In the genomic region with DNA sequence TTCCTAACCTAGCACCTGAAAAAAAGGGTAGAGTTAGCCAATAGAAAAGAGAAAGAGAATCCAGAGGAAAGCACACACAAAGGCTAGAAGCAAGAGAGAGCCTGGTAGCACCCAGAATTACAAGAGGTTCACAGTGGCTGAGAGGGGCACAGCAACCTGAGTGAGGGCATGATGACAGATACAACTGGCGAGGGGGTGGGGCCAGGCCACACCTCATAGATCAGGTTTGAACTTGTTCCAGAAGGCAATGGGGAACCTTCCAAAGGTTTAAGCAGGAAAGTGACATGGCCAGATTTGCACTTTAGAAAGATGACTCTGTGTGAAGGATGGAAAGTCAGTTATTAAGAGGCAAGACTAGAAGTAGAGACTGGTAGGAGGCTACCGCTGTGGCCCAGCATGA, we compare ENCODE assay signal across 21 cellular contexts.
"Had no signal": no experiment of that assay in that cellular context is flagged by ENCODE, and none has a peak within 500 bp of the region (broad histone marks: within the 10 kb centered on the region; RNA-seq: fewer than 3 reads in every experiment).

No MANE protein-coding gene starts in this region.

- H3K4me3 Mint-ChIP-seq: activated CD4-positive, alpha-beta T cell treated with anti-CD3 and anti-CD28 coated beads for 36 hours; activated CD8-positive, alpha-beta memory T cell treated with anti-CD3 and anti-CD28 coated beads, Interleukin-2, amount 10 ng/mL, durations not matched to agents 7 days and 5 days; activated CD8-positive, alpha-beta T cell treated with anti-CD3 and anti-CD28 coated beads, Interleukin-2, amount 10 ng/mL, durations not matched to agents 7 days and 5 days; activated naive CD4-positive, alpha-beta T cell treated with anti-CD3 and anti-CD28 coated beads, Interleukin-2, amount 50 U/mL, for 24 hours; activated naive CD8-positive, alpha-beta T cell treated with anti-CD3 and anti-CD28 coated beads, Interleukin-2, amount 50 U/mL, for 24 hours; naive thymus-derived CD4-positive, alpha-beta T cell; stimulated activated naive B cell treated with anti-CD40 and anti-IgM and Interleukin-4, amounts not matched to agents 10 μg/mL and 1 μg/mL and 100 μg/mL, for 72 hours had no signal

- H3K9me3 Mint-ChIP-seq: activated naive CD4-positive, alpha-beta T cell treated with anti-CD3 and anti-CD28 coated beads, Interleukin-2, amount 50 U/mL, for 24 hours; activated naive CD8-positive, alpha-beta T cell treated with anti-CD3 and anti-CD28 coated beads, Interleukin-2, amount 50 U/mL, for 24 hours; activated T-helper 2 cell treated with anti-CD3 and anti-CD28 coated beads, Interferon-gamma antibody, Interleukin-2, Interleukin-4, amounts not matched to agents 10 μg/mL and 5 μg/mL and 100 μg/mL, durations not matched to agents 14 hours and 24 hours and 36 hours; naive thymus-derived CD4-positive, alpha-beta T cell; stimulated activated naive B cell treated with anti-CD40 and anti-IgM and Interleukin-4, amounts not matched to agents 10 μg/mL and 1 μg/mL and 100 μg/mL, for 72 hours had no signal

- H3K36me3 Mint-ChIP-seq: activated CD8-positive, alpha-beta memory T cell treated with anti-CD3 and anti-CD28 coated beads, Interleukin-2, amount 10 ng/mL, durations not matched to agents 7 days and 5 days; activated naive CD4-positive, alpha-beta T cell treated with anti-CD3 and anti-CD28 coated beads, Interleukin-2, amount 50 U/mL, for 24 hours; naive thymus-derived CD4-positive, alpha-beta T cell; stimulated activated naive B cell treated with anti-CD40 and anti-IgM and Interleukin-4, amounts not matched to agents 10 μg/mL and 1 μg/mL and 100 μg/mL, for 72 hours had no signal

- H3K27ac Mint-ChIP-seq: activated CD4-positive, alpha-beta T cell treated with anti-CD3 and anti-CD28 coated beads for 36 hours; activated CD8-positive, alpha-beta memory T cell treated with anti-CD3 and anti-CD28 coated beads, Interleukin-2, amount 10 ng/mL, durations not matched to agents 7 days and 5 days; activated CD8-positive, alpha-beta T cell treated with anti-CD3 and anti-CD28 coated beads, Interleukin-2, amount 10 ng/mL, durations not matched to agents 7 days and 5 days; activated naive CD4-positive, alpha-beta T cell treated with anti-CD3 and anti-CD28 coated beads, Interleukin-2, amount 50 U/mL, for 24 hours; activated naive CD8-positive, alpha-beta T cell treated with anti-CD3 and anti-CD28 coated beads, Interleukin-2, amount 50 U/mL, for 24 hours; activated T-helper 2 cell treated with anti-CD3 and anti-CD28 coated beads, Interferon-gamma antibody, Interleukin-2, Interleukin-4, amounts not matched to agents 10 μg/mL and 5 μg/mL and 100 μg/mL, durations not matched to agents 14 hours and 24 hours and 36 hours; naive thymus-derived CD4-positive, alpha-beta T cell; stimulated activated naive B cell treated with anti-CD40 and anti-IgM and Interleukin-4, amounts not matched to agents 10 μg/mL and 1 μg/mL and 100 μg/mL, for 72 hours had no signal

- ATAC-seq: activated CD4-positive, alpha-beta T cell treated with anti-CD3 and anti-CD28 coated beads for 36 hours; activated CD8-positive, alpha-beta memory T cell treated with anti-CD3 and anti-CD28 coated beads, Interleukin-2, amount 10 ng/mL, durations not matched to agents 7 days and 5 days; activated CD8-positive, alpha-beta T cell treated with anti-CD3 and anti-CD28 coated beads, Interleukin-2, amount 10 ng/mL, durations not matched to agents 7 days and 5 days; activated naive CD8-positive, alpha-beta T cell treated with anti-CD3 and anti-CD28 coated beads, Interleukin-2, amount 50 U/mL, for 24 hours; heart right ventricle; naive thymus-derived CD4-positive, alpha-beta T cell; stimulated activated naive B cell treated with anti-CD40 and anti-IgM and Interleukin-4, amounts not matched to agents 10 μg/mL and 1 μg/mL and 100 μg/mL, for 72 hours had no signal

- DNase-seq: activated CD4-positive, alpha-beta T cell treated with anti-CD3 and anti-CD28 coated beads for 36 hours; activated CD4-positive, CD25-positive, alpha-beta regulatory T cell; activated CD8-positive, alpha-beta memory T cell treated with anti-CD3 and anti-CD28 coated beads, Interleukin-2, amount 10 ng/mL, durations not matched to agents 7 days and 5 days; activated CD8-positive, alpha-beta T cell treated with anti-CD3 and anti-CD28 coated beads, Interleukin-2, amount 10 ng/mL, durations not matched to agents 7 days and 5 days; activated naive CD8-positive, alpha-beta T cell treated with anti-CD3 and anti-CD28 coated beads, Interleukin-2, amount 50 U/mL, for 24 hours; activated T-cell treated with anti-CD3 and anti-CD28 coated beads, Interleukin-2, amount 50 U/mL, for 48 hours; amygdala; dermis blood vessel endothelial cell; effector CD4-positive, alpha-beta T cell; erythroblast; heart right ventricle; left ventricle myocardium inferior; naive thymus-derived CD4-positive, alpha-beta T cell; stimulated activated CD4-positive, alpha-beta T cell treated with anti-CD3 and anti-CD28 coated beads, Interleukin-1b, Interleukin-23, amount 100 ng/mL, for 48 hours; stimulated activated CD4-positive, alpha-beta T cell treated with anti-CD3 and anti-CD28 coated beads, Interleukin-4, amount 100 ng/mL, for 4 hours; stimulated activated CD8-positive, alpha-beta memory T cell treated with anti-CD3 and anti-CD28 coated beads, Interleukin-4, amount 100 ng/mL, for 48 hours; stimulated activated naive B cell treated with anti-CD40 and anti-IgM and Interleukin-4, amounts not matched to agents 10 μg/mL and 1 μg/mL and 100 μg/mL, for 72 hours; stomach; thyroid gland had no signal

- H3K4me1 Mint-ChIP-seq: activated CD4-positive, alpha-beta T cell treated with anti-CD3 and anti-CD28 coated beads for 36 hours; activated CD8-positive, alpha-beta memory T cell treated with anti-CD3 and anti-CD28 coated beads, Interleukin-2, amount 10 ng/mL, durations not matched to agents 7 days and 5 days; activated naive CD4-positive, alpha-beta T cell treated with anti-CD3 and anti-CD28 coated beads, Interleukin-2, amount 50 U/mL, for 24 hours; activated naive CD8-positive, alpha-beta T cell treated with anti-CD3 and anti-CD28 coated beads, Interleukin-2, amount 50 U/mL, for 24 hours; naive thymus-derived CD4-positive, alpha-beta T cell; stimulated activated naive B cell treated with anti-CD40 and anti-IgM and Interleukin-4, amounts not matched to agents 10 μg/mL and 1 μg/mL and 100 μg/mL, for 72 hours had no signal

- H3K27me3 Mint-ChIP-seq: activated naive CD8-positive, alpha-beta T cell treated with anti-CD3 and anti-CD28 coated beads, Interleukin-2, amount 50 U/mL, for 24 hours had no signal
